Comparison of ENCODE assay signal across 24 cellular contexts in the genomic region with DNA sequence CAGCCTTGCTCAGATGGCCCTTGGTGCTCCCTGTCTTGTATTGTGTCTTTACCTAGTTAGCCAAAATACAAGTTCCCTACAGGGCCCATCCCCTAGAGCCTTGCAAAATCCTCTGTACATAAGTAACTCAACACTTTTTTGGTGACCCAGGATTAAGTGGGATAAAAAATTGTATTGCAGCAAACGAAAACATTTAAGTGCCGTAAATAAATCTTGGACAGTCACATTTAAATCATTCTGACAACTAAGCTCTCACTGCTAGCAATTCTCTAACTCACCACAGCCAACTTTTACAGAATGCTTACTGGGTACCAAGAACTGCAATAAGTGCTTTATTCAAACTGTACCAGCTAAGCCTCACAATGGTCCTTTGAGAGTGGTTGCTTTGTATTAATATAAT.
"Had no signal": no experiment of that assay in that cellular context is flagged by ENCODE, and none has a peak within 500 bp of the region (broad histone marks: within the 10 kb centered on the region; RNA-seq: fewer than 3 reads in every experiment).

No MANE protein-coding gene starts in this region.

- H3K27ac Mint-ChIP-seq: activated naive CD8-positive, alpha-beta T cell treated with anti-CD3 and anti-CD28 coated beads, Interleukin-2, amount 10 ng/mL, durations not matched to agents 7 days and 5 days; activated T-cell treated with anti-CD3 and anti-CD28 coated beads, Interleukin-2, amount 50 U/mL, for 24 hours; activated T-helper 2 cell treated with anti-CD3 and anti-CD28 coated beads, Interferon-gamma antibody, Interleukin-2, Interleukin-4, amounts not matched to agents 10 μg/mL and 5 μg/mL and 100 μg/mL, durations not matched to agents 14 hours and 24 hours and 36 hours; effector memory CD8-positive, alpha-beta T cell; immature natural killer cell; stimulated activated effector memory CD8-positive, alpha-beta T cell treated with anti-CD3 and anti-CD28 coated beads, Interleukin-12 subunit alpha, Interleukin-12 subunit beta, amount 100 ng/mL, for 72 hours; stimulated activated naive CD8-positive, alpha-beta T cell treated with anti-CD3 and anti-CD28 coated beads, Interleukin-15, amount 100 ng/mL, for 72 hours had no signal

- H3K4me3 Mint-ChIP-seq: activated naive CD8-positive, alpha-beta T cell treated with anti-CD3 and anti-CD28 coated beads, Interleukin-2, amount 10 ng/mL, durations not matched to agents 7 days and 5 days; activated T-cell treated with anti-CD3 and anti-CD28 coated beads, Interleukin-2, amount 50 U/mL, for 24 hours; effector memory CD8-positive, alpha-beta T cell; immature natural killer cell; naive thymus-derived CD4-positive, alpha-beta T cell; neural crest cell; stimulated activated effector memory CD8-positive, alpha-beta T cell treated with anti-CD3 and anti-CD28 coated beads, Interleukin-12 subunit alpha, Interleukin-12 subunit beta, amount 100 ng/mL, for 72 hours; stimulated activated naive CD8-positive, alpha-beta T cell treated with anti-CD3 and anti-CD28 coated beads, Interleukin-15, amount 100 ng/mL, for 72 hours had no signal

- H3K36me3 ChIP-seq: prostate gland, suprapubic skin, tibial nerve had no signal

- H2AFZ ChIP-seq: hepatocyte had no signal

- H3K36me3 Mint-ChIP-seq: stimulated activated effector memory CD8-positive, alpha-beta T cell treated with anti-CD3 and anti-CD28 coated beads, Interleukin-12 subunit alpha, Interleukin-12 subunit beta, amount 100 ng/mL, for 72 hours had no signal

- H3K4me2 ChIP-seq: hepatocyte had no signal

- H3K4me3 ChIP-seq: esophagus squamous epithelium, hepatocyte, lower lobe of right lung, prostate gland, skin epidermis, suprapubic skin, tibial nerve had no signal

- H3K27me3 ChIP-seq: esophagus squamous epithelium, hepatocyte, suprapubic skin, tibial nerve had no signal

- H3K27me3 Mint-ChIP-seq: activated naive CD8-positive, alpha-beta T cell treated with anti-CD3 and anti-CD28 coated beads, Interleukin-2, amount 10 ng/mL, durations not matched to agents 7 days and 5 days; activated T-cell treated with anti-CD3 and anti-CD28 coated beads, Interleukin-2, amount 50 U/mL, for 24 hours; naive thymus-derived CD4-positive, alpha-beta T cell; stimulated activated naive CD8-positive, alpha-beta T cell treated with anti-CD3 and anti-CD28 coated beads, Interleukin-15, amount 100 ng/mL, for 72 hours had no signal

- H3K27ac ChIP-seq: hepatocyte, lower lobe of right lung, prostate gland, skin epidermis, suprapubic skin had no signal

- H3K9me3 Mint-ChIP-seq: activated T-cell treated with anti-CD3 and anti-CD28 coated beads, Interleukin-2, amount 50 U/mL, for 24 hours; activated T-helper 2 cell treated with anti-CD3 and anti-CD28 coated beads, Interferon-gamma antibody, Interleukin-2, Interleukin-4, amounts not matched to agents 10 μg/mL and 5 μg/mL and 100 μg/mL, durations not matched to agents 14 hours and 24 hours and 36 hours; effector memory CD8-positive, alpha-beta T cell; immature natural killer cell; naive thymus-derived CD4-positive, alpha-beta T cell; neural crest cell; stimulated activated effector memory CD8-positive, alpha-beta T cell treated with anti-CD3 and anti-CD28 coated beads, Interleukin-12 subunit alpha, Interleukin-12 subunit beta, amount 100 ng/mL, for 72 hours; stimulated activated naive CD8-positive, alpha-beta T cell treated with anti-CD3 and anti-CD28 coated beads, Interleukin-15, amount 100 ng/mL, for 72 hours had no signal

- ATAC-seq: effector memory CD8-positive, alpha-beta T cell; left lobe of liver; lower lobe of right lung; naive thymus-derived CD4-positive, alpha-beta T cell; right cardiac atrium; stimulated activated effector memory CD8-positive, alpha-beta T cell treated with anti-CD3 and anti-CD28 coated beads, Interleukin-12 subunit alpha, Interleukin-12 subunit beta, amount 100 ng/mL, for 72 hours; stimulated activated naive CD8-positive, alpha-beta T cell treated with anti-CD3 and anti-CD28 coated beads, Interleukin-15, amount 100 ng/mL, for 72 hours had no signal

- DNase-seq: activated CD4-positive, alpha-beta T cell treated with anti-CD3 and anti-CD28 coated beads for 1 hour; activated CD8-positive, alpha-beta memory T cell treated with anti-CD3 and anti-CD28 coated beads for 24 hours; activated CD8-positive, alpha-beta memory T cell treated with anti-CD3 and anti-CD28 coated beads, Interleukin-2, amount 50 U/mL, for 4 hours; activated naive CD4-positive, alpha-beta T cell treated with Interleukin-2 at 50 U/mL for 16 hours; activated naive CD8-positive, alpha-beta T cell treated with anti-CD3 and anti-CD28 coated beads, Interleukin-2, amount 10 ng/mL, durations not matched to agents 7 days and 5 days; activated T-cell treated with anti-CD3 and anti-CD28 coated beads, Interleukin-2, amount 50 U/mL, for 24 hours; effector memory CD8-positive, alpha-beta T cell; esophagus squamous epithelium; immature natural killer cell; lower lobe of right lung; naive thymus-derived CD4-positive, alpha-beta T cell; right cardiac atrium; stimulated activated CD4-positive, alpha-beta T cell treated with anti-CD3 and anti-CD28 coated beads, Interleukin-1b, Interleukin-23, amount 100 ng/mL, for 48 hours; stimulated activated naive CD8-positive, alpha-beta T cell treated with anti-CD3 and anti-CD28 coated beads, Interleukin-15, amount 100 ng/mL, for 72 hours; T-helper 9 cell had no signal

- H3K9me3 ChIP-seq: esophagus squamous epithelium, lower lobe of right lung, prostate gland, suprapubic skin, tibial nerve had no signal

- H3K4me1 ChIP-seq: prostate gland had no signal
